In the genomic region with DNA sequence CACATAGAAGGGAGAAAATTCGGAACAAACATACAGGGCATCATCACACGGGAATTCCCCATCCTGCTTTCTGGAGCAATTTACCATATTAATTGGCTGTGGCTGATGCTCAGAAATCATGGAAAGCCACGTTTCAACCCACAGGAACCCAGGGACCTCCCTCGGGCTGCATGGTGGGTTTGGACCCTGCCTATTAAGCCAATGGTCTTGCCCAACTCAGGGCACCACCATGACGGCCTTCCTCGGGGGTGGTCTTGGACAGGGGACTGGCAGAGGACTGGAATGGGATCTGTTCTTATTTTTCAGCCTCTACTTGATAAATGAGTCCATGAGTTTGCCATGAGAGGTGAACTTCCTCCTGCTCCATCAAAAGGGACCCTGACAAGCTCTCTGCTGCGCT, we compare ENCODE assay signal across 8 cellular contexts.
"Had no signal": no experiment of that assay in that cellular context is flagged by ENCODE, and none has a peak within 500 bp of the region (broad histone marks: within the 10 kb centered on the region; RNA-seq: fewer than 3 reads in every experiment).

No MANE protein-coding gene starts in this region.

- H3K4me1 Mint-ChIP-seq: IgD-negative memory B cell had no signal

- H3K4me3 ChIP-seq: K562 had no signal

- H3K36me3 Mint-ChIP-seq: IgD-negative memory B cell had no signal

- H3K9me3 Mint-ChIP-seq: IgD-negative memory B cell had no signal

- H3K27me3 Mint-ChIP-seq: IgD-negative memory B cell had no signal

- H3K27ac ChIP-seq: HL-60 had no signal

- FAIRE-seq: HepG2, HTR-8/SVneo, K562 had no signal

- DNase-seq: IMR-90, KBM-7, KG1 had no signal

- ATAC-seq: HepG2, K562 had no signal

- H3K4me3 Mint-ChIP-seq: IgD-negative memory B cell had no signal
